1 cellular context compared by ENCODE assay signal in genomic region chr6:108563292-108563691, GRCh38.
TF ChIP-seq lines count a peak whose summit lies in the region.

No MANE protein-coding gene starts in this region.

TF ChIP-seq in GM12878, 131 proteins besides CTCF, POLR2A, EP300 and RAD21:
- TF ChIP-seq MLLT1 (IDR thresholded peaks at IDR 0.05) (peak; percentile 45; the same call in 1 of the 2 replicates), ATF7 (IDR thresholded peaks at IDR 0.05; ENCODE audit: low read depth) (no peak)
